In genomic region chr19:58326914-58327726, GRCh38 we compare ENCODE assay signal across 8 cellular contexts. TPM values are rescaled to one million over a fixed set of nuclear protein-coding genes. Genes with fewer than 3 reads are reported as not detected.
A peak's percentile ranks its signal among the peaks of the same experiment; 100 is the strongest.
DNase-seq lines count a peak whose midpoint lies in the region; ATAC-seq, FAIRE-seq and TF ChIP-seq lines count a peak whose summit lies in the region.

ZSCAN22 (plus strand) TSS chr19:58326994; CDS start chr19:58334803, 7,809 bp downstream.

- DNase-seq in AG08395 (ENCODE audit: low spot score) = peak; percentile 96
- peak; percentile 94 for DNase-seq in NCI-H2171 (lab: John Stamatoyannopoulos, UW)
- DNase-seq in bronchial epithelial cell (ENCODE audit: low read depth) = peak; percentile 89
- peak; percentile 84 to 89 (median 86) for DNase-seq in immature natural killer cell
- peak; percentile 90 for DNase-seq in smooth muscle cell (lab: John Stamatoyannopoulos, UW; ENCODE audit: unreplicated experiment)

- peaks cover 21% of the 10 kb centered on the region for H4K20me1 ChIP-seq in smooth muscle cell (ENCODE audit: low read depth)

- WGBS in smooth muscle cell (ENCODE audit: low lambda C conversion rate) = 1% methylated on average over 61 of the region's 62 CpGs

- no peaks in the 10 kb centered on the region for H3K27me3 ChIP-seq in bronchial epithelial cell (ENCODE audit: control insufficient read depth, insufficient read depth, low read length)
- H3K27me3 ChIP-seq in smooth muscle cell (ENCODE audit: low read depth) = no peaks in the 10 kb centered on the region

- no peak for TF ChIP-seq CTCF in VCaP (conservative IDR thresholded peaks at IDR 0.05)
- TF ChIP-seq CTCF in bronchial epithelial cell (IDR thresholded peaks at IDR 0.05; ENCODE audit: insufficient read depth, low read length, severe bottlenecking) = no peak
- TF ChIP-seq CTCF in smooth muscle cell (IDR thresholded peaks at IDR 0.05; ENCODE audit: borderline replicate concordance, insufficient read depth, poor library complexity, severe bottlenecking) = no peak

- H3K9me3 ChIP-seq in smooth muscle cell (replicated peaks; ENCODE audit: low read depth) = no peaks in the 10 kb centered on the region

- H3K36me3 ChIP-seq in bronchial epithelial cell (ENCODE audit: control insufficient read depth, insufficient read depth, low read length) (peaks cover 3% of the 10 kb centered on the region), smooth muscle cell (ENCODE audit: low read depth) (no peaks in the 10 kb centered on the region)

- peaks cover 53% of the 10 kb centered on the region for H3K79me2 ChIP-seq in smooth muscle cell (ENCODE audit: low read depth)

- peak within 1 kb of the TSS; percentile 87 for H3K27ac ChIP-seq in VCaP
- peak within 1 kb of the TSS; percentile 72 for H3K27ac ChIP-seq in smooth muscle cell (ENCODE audit: low read depth)

- H3K9me3 Mint-ChIP-seq in immature natural killer cell = no peaks in the 10 kb centered on the region

- H3K4me3 ChIP-seq in bronchial epithelial cell (ENCODE audit: low read depth, low read length) (peak within 1 kb of the TSS; percentile 74), smooth muscle cell (peak within 1 kb of the TSS; percentile 83)

- H3K4me2 ChIP-seq in smooth muscle cell = peak within 1 kb of the TSS; percentile 92

- H3K27me3 Mint-ChIP-seq in immature natural killer cell (ENCODE audit: low read depth in 3 of 3) = peaks cover 0 to 2% (median 1%) of the 10 kb centered on the region in 3 donors

- ATAC-seq in GM18873 (IDR thresholded peaks at IDR 0.05; ENCODE audit: low FRiP score, unreplicated experiment) (peak; percentile 50), HG03103 (IDR thresholded peaks at IDR 0.05; ENCODE audit: low read depth, unreplicated experiment) (peak; percentile 80)

- H3K4me3 Mint-ChIP-seq in immature natural killer cell = no peak within 1 kb of the TSS

- no peak for FAIRE-seq in bronchial epithelial cell (lab: Jason Lieb, UNC)

- no peaks in the 10 kb centered on the region for H3K4me1 Mint-ChIP-seq in immature natural killer cell

- H3F3A ChIP-seq in smooth muscle cell (ENCODE audit: low read depth) = peaks cover 6% of the 10 kb centered on the region

- H3K27ac Mint-ChIP-seq in immature natural killer cell = no peak within 1 kb of the TSS

- peak within 1 kb of the TSS; percentile 89 for H3K9ac ChIP-seq in smooth muscle cell (ENCODE audit: low read depth)

- peaks cover 5% of the 10 kb centered on the region for H3K4me1 ChIP-seq in smooth muscle cell (ENCODE audit: low read depth)

- H2AFZ ChIP-seq in smooth muscle cell (ENCODE audit: low read depth) = peak within 1 kb of the TSS; percentile 79

- peaks cover 0 to 5% (median 4%) of the 10 kb centered on the region in 3 donors for H3K36me3 Mint-ChIP-seq in immature natural killer cell

RNA-seq across cellular contexts. Expression of gene ZSCAN22, which starts in this region (rescaled TPM):
- 1.8 and 2.2 TPM in 2 replicates for total RNA-seq in bronchial epithelial cell
- 1 to 10 TPM in 2 of 3 donors, under 1 TPM in 1; 0.90 to 3.0 (median 2.1) TPM for polyA plus RNA-seq in immature natural killer cell
- 1.7 and 2.2 TPM in 2 replicates for total RNA-seq in smooth muscle cell
- 2.4 and 2.5 TPM in 2 replicates for polyA plus RNA-seq in smooth muscle cell

Comparison
In these comparisons a context has a peak if more than half of its experiments do, and no peak if none do; other contexts are left out.
1. Peak in every context shown above with its lines: DNase-seq, ATAC-seq, H3K4me3 ChIP-seq and H3K27ac ChIP-seq.